In the genomic region with DNA sequence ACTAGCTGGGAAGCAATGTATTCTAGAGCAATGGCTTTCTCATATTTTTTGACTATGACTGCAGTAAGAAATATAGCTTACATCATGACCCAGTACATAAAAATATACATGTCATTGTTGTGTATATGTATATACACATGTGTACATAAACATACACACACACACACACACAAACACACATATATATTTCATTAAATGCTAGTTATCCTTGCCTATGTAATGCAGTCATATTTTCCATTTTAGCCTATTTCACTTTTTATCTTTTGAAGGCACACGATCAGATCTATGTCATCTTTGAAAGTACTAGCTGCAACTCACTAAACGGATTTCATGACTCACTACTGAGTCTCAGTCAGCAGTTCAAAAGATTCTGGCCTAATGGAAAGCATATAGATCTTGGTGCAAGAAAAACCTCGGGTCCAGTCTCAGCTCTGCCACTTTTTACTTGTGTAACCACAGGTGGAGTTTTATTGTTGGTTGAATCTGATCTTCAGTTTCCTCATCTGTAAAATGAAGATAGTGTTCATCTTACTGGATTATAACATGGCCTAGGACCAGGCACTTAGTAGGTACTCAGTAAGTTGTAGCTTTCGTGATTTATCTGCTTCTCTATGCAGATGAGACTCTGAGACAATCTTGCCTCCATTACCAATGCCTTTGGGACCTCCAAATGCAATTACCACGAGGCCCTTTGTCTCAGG, we compare ENCODE assay signal across 1 cellular context.
TF ChIP-seq lines count a peak whose summit lies in the region.

No MANE protein-coding gene starts in this region.

TF ChIP-seq in K562, 482 proteins besides CTCF, POLR2A, EP300 and RAD21 (continued from another document and continues in another):
- TF ChIP-seq, protein P1, sequence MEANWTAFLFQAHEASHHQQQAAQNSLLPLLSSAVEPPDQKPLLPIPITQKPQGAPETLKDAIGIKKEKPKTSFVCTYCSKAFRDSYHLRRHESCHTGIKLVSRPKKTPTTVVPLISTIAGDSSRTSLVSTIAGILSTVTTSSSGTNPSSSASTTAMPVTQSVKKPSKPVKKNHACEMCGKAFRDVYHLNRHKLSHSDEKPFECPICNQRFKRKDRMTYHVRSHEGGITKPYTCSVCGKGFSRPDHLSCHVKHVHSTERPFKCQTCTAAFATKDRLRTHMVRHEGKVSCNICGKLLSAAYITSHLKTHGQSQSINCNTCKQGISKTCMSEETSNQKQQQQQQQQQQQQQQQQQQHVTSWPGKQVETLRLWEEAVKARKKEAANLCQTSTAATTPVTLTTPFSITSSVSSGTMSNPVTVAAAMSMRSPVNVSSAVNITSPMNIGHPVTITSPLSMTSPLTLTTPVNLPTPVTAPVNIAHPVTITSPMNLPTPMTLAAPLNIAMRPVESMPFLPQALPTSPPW (CRISPR knock-in tag; IDR thresholded peaks at IDR 0.05): no peak
- TF ChIP-seq, protein P2, sequence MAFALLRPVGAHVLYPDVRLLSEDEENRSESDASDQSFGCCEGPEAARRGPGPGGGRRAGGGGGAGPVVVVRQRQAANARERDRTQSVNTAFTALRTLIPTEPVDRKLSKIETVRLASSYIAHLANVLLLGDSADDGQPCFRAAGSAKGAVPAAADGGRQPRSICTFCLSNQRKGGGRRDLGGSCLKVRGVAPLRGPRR (CRISPR knock-in tag; IDR thresholded peaks at IDR 0.05): no peak
- TF ChIP-seq ZNF175 (CRISPR knock-in tag; IDR thresholded peaks at IDR 0.05; ENCODE audit: low read depth) (no peak), BACH1 (tag; IDR thresholded peaks at IDR 0.05) (no peak), POLR2B (IDR thresholded peaks at IDR 0.05; ENCODE audit: low read depth, partially characterized antibody) (no peak), GATA2 (CRISPR knock-in tag; IDR thresholded peaks at IDR 0.05) (0 out of 2 replicates have a peak, but pooled peaks have one; percentile 43), ZNF584 (CRISPR knock-in tag; IDR thresholded peaks at IDR 0.05; ENCODE audit: low read depth) (no peak), KDM4B (IDR thresholded peaks at IDR 0.05; ENCODE audit: borderline replicate concordance in 2 of 2, low read depth in 1 of 2) (no peak), JUND (IDR thresholded peaks at IDR 0.05; ENCODE audit: borderline replicate concordance, low read depth, low read length) (peak; percentile 97), JUND (tag; IDR thresholded peaks at IDR 0.05; ENCODE audit: borderline replicate concordance, low read depth, low read length) (peak; percentile 98), FOXA1 (IDR thresholded peaks at IDR 0.05; ENCODE audit: borderline replicate concordance) (no peak), NCOR1 (IDR thresholded peaks at IDR 0.05) (peak; percentile 49), ZNF764 (CRISPR knock-in tag; IDR thresholded peaks at IDR 0.05; ENCODE audit: low read depth) (no peak), ZNF41 (CRISPR knock-in tag; conservative IDR thresholded peaks at IDR 0.05) (no peak), POU5F1 (IDR thresholded peaks at IDR 0.05; ENCODE audit: borderline replicate concordance, low read depth, low read length, partially characterized antibody) (no peak), THRAP3 (IDR thresholded peaks at IDR 0.05; ENCODE audit: borderline replicate concordance) (no peak), CHD1 (IDR thresholded peaks at IDR 0.05; ENCODE audit: low read length) (no peak), FOSL1 (tag; conservative IDR thresholded peaks at IDR 0.05) (peak; percentile 99), TAF7 (tag; IDR thresholded peaks at IDR 0.05) (no peak), EHMT2 (IDR thresholded peaks at IDR 0.05) (no peak), DMBX1 (CRISPR knock-in tag; IDR thresholded peaks at IDR 0.05; ENCODE audit: borderline replicate concordance) (no peak), ZNF282 (CRISPR knock-in tag; IDR thresholded peaks at IDR 0.05) (no peak), ZNF583 (CRISPR knock-in tag; IDR thresholded peaks at IDR 0.05) (no peak), ZNF76 (CRISPR knock-in tag; IDR thresholded peaks at IDR 0.05; ENCODE audit: borderline replicate concordance) (no peak), PHF8 (IDR thresholded peaks at IDR 0.05; ENCODE audit: borderline replicate concordance, low read length) (no peak), U2AF1 (optimal IDR thresholded peaks at IDR 0.05; ENCODE audit: low read depth, low read length) (no peak), L3MBTL2 (IDR thresholded peaks at IDR 0.05) (peak; percentile 10; the same call in 1 of the 2 replicates), MTA1 (IDR thresholded peaks at IDR 0.05; ENCODE audit: borderline replicate concordance) (peak; percentile 72), ZNF507 (tag; conservative IDR thresholded peaks at IDR 0.05) (no peak), ZNF212 (CRISPR knock-in tag; IDR thresholded peaks at IDR 0.05) (no peak), GTF2A2 (tag; IDR thresholded peaks at IDR 0.05) (no peak), PML (IDR thresholded peaks at IDR 0.05; ENCODE audit: low read length) (peak; percentile 53; the same call in 1 of the 2 replicates), TGIF2 (CRISPR knock-in tag; IDR thresholded peaks at IDR 0.05) (no peak), ZNF79 (CRISPR knock-in tag; IDR thresholded peaks at IDR 0.05; ENCODE audit: low read depth) (no peak), ZNF146 (CRISPR knock-in tag; IDR thresholded peaks at IDR 0.05; ENCODE audit: unreplicated experiment) (no peak), LEF1 (IDR thresholded peaks at IDR 0.05) (peak; percentile 77; the same call in 1 of the 2 replicates), ARHGAP35 (IDR thresholded peaks at IDR 0.05; ENCODE audit: partially characterized antibody) (no peak)
- TF ChIP-seq, protein P3, sequence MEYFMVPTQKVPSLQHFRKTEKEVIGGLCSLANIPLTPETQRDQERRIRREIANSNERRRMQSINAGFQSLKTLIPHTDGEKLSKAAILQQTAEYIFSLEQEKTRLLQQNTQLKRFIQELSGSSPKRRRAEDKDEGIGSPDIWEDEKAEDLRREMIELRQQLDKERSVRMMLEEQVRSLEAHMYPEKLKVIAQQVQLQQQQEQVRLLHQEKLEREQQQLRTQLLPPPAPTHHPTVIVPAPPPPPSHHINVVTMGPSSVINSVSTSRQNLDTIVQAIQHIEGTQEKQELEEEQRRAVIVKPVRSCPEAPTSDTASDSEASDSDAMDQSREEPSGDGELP (CRISPR knock-in tag; IDR thresholded peaks at IDR 0.05; ENCODE audit: borderline replicate concordance): no peak
- TF ChIP-seq, protein P4, sequence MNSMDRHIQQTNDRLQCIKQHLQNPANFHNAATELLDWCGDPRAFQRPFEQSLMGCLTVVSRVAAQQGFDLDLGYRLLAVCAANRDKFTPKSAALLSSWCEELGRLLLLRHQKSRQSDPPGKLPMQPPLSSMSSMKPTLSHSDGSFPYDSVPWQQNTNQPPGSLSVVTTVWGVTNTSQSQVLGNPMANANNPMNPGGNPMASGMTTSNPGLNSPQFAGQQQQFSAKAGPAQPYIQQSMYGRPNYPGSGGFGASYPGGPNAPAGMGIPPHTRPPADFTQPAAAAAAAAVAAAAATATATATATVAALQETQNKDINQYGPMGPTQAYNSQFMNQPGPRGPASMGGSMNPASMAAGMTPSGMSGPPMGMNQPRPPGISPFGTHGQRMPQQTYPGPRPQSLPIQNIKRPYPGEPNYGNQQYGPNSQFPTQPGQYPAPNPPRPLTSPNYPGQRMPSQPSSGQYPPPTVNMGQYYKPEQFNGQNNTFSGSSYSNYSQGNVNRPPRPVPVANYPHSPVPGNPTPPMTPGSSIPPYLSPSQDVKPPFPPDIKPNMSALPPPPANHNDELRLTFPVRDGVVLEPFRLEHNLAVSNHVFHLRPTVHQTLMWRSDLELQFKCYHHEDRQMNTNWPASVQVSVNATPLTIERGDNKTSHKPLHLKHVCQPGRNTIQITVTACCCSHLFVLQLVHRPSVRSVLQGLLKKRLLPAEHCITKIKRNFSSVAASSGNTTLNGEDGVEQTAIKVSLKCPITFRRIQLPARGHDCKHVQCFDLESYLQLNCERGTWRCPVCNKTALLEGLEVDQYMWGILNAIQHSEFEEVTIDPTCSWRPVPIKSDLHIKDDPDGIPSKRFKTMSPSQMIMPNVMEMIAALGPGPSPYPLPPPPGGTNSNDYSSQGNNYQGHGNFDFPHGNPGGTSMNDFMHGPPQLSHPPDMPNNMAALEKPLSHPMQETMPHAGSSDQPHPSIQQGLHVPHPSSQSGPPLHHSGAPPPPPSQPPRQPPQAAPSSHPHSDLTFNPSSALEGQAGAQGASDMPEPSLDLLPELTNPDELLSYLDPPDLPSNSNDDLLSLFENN (IDR thresholded peaks at IDR 0.05; ENCODE audit: low read depth in 2 of 2, low read length in 2 of 2): peak in 1 of 2 experiments; percentile 62; a peak in 1 of 4 replicates
- TF ChIP-seq, protein P5, sequence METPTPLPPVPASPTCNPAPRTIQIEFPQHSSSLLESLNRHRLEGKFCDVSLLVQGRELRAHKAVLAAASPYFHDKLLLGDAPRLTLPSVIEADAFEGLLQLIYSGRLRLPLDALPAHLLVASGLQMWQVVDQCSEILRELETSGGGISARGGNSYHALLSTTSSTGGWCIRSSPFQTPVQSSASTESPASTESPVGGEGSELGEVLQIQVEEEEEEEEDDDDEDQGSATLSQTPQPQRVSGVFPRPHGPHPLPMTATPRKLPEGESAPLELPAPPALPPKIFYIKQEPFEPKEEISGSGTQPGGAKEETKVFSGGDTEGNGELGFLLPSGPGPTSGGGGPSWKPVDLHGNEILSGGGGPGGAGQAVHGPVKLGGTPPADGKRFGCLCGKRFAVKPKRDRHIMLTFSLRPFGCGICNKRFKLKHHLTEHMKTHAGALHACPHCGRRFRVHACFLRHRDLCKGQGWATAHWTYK (CRISPR knock-in tag; IDR thresholded peaks at IDR 0.05): no peak; the same call in 1 of the 2 replicates
- TF ChIP-seq, protein P6, sequence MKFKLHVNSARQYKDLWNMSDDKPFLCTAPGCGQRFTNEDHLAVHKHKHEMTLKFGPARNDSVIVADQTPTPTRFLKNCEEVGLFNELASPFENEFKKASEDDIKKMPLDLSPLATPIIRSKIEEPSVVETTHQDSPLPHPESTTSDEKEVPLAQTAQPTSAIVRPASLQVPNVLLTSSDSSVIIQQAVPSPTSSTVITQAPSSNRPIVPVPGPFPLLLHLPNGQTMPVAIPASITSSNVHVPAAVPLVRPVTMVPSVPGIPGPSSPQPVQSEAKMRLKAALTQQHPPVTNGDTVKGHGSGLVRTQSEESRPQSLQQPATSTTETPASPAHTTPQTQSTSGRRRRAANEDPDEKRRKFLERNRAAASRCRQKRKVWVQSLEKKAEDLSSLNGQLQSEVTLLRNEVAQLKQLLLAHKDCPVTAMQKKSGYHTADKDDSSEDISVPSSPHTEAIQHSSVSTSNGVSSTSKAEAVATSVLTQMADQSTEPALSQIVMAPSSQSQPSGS (CRISPR knock-in tag; IDR thresholded peaks at IDR 0.05): no peak
- TF ChIP-seq, protein P7, sequence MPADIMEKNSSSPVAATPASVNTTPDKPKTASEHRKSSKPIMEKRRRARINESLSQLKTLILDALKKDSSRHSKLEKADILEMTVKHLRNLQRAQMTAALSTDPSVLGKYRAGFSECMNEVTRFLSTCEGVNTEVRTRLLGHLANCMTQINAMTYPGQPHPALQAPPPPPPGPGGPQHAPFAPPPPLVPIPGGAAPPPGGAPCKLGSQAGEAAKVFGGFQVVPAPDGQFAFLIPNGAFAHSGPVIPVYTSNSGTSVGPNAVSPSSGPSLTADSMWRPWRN (IDR thresholded peaks at IDR 0.05; ENCODE audit: low read depth): peak; percentile 55; the same call in 1 of the 2 replicates
- TF ChIP-seq, protein P8, sequence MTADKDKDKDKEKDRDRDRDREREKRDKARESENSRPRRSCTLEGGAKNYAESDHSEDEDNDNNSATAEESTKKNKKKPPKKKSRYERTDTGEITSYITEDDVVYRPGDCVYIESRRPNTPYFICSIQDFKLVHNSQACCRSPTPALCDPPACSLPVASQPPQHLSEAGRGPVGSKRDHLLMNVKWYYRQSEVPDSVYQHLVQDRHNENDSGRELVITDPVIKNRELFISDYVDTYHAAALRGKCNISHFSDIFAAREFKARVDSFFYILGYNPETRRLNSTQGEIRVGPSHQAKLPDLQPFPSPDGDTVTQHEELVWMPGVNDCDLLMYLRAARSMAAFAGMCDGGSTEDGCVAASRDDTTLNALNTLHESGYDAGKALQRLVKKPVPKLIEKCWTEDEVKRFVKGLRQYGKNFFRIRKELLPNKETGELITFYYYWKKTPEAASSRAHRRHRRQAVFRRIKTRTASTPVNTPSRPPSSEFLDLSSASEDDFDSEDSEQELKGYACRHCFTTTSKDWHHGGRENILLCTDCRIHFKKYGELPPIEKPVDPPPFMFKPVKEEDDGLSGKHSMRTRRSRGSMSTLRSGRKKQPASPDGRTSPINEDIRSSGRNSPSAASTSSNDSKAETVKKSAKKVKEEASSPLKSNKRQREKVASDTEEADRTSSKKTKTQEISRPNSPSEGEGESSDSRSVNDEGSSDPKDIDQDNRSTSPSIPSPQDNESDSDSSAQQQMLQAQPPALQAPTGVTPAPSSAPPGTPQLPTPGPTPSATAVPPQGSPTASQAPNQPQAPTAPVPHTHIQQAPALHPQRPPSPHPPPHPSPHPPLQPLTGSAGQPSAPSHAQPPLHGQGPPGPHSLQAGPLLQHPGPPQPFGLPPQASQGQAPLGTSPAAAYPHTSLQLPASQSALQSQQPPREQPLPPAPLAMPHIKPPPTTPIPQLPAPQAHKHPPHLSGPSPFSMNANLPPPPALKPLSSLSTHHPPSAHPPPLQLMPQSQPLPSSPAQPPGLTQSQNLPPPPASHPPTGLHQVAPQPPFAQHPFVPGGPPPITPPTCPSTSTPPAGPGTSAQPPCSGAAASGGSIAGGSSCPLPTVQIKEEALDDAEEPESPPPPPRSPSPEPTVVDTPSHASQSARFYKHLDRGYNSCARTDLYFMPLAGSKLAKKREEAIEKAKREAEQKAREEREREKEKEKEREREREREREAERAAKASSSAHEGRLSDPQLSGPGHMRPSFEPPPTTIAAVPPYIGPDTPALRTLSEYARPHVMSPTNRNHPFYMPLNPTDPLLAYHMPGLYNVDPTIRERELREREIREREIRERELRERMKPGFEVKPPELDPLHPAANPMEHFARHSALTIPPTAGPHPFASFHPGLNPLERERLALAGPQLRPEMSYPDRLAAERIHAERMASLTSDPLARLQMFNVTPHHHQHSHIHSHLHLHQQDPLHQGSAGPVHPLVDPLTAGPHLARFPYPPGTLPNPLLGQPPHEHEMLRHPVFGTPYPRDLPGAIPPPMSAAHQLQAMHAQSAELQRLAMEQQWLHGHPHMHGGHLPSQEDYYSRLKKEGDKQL (CRISPR knock-in tag; IDR thresholded peaks at IDR 0.05; ENCODE audit: borderline replicate concordance): no peak
- TF ChIP-seq, protein P9, sequence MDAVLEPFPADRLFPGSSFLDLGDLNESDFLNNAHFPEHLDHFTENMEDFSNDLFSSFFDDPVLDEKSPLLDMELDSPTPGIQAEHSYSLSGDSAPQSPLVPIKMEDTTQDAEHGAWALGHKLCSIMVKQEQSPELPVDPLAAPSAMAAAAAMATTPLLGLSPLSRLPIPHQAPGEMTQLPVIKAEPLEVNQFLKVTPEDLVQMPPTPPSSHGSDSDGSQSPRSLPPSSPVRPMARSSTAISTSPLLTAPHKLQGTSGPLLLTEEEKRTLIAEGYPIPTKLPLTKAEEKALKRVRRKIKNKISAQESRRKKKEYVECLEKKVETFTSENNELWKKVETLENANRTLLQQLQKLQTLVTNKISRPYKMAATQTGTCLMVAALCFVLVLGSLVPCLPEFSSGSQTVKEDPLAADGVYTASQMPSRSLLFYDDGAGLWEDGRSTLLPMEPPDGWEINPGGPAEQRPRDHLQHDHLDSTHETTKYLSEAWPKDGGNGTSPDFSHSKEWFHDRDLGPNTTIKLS (IDR thresholded peaks at IDR 0.05; ENCODE audit: borderline replicate concordance, low read depth): no peak
- TF ChIP-seq, protein P10, sequence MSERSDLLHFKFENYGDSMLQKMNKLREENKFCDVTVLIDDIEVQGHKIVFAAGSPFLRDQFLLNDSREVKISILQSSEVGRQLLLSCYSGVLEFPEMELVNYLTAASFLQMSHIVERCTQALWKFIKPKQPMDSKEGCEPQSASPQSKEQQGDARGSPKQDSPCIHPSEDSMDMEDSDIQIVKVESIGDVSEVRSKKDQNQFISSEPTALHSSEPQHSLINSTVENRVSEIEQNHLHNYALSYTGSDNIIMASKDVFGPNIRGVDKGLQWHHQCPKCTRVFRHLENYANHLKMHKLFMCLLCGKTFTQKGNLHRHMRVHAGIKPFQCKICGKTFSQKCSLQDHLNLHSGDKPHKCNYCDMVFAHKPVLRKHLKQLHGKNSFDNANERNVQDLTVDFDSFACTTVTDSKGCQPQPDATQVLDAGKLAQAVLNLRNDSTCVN (CRISPR knock-in tag; IDR thresholded peaks at IDR 0.05): no peak
